In the genomic region with DNA sequence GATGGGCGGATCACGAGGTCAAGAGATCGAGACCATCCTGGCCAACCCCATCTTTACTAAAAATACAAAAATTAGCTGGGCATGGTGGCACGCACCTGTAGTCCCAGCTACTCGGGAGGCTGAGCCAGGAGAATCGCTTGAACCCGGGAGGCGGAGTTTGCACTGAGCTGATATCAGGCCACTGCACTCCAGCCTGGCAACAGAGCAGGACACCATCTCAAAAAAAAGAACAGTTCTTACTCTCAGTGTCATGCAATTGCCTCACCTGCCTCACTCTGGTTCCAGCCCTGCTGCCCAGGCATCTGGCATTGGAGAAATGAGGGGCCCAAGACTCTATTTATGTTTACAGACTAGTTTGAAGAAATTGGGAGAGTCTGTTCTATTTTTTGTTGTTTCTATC, we compare ENCODE assay signal across 1 cellular context. TPM values are rescaled to one million over a fixed set of nuclear protein-coding genes. Genes with fewer than 3 reads are reported as not detected.
"Had no signal": no experiment of that assay in that cellular context is flagged by ENCODE, and none has a peak within 500 bp of the region (broad histone marks: within the 10 kb centered on the region; RNA-seq: fewer than 3 reads in every experiment).

No MANE protein-coding gene starts in this region.

RNA-seq across cellular contexts. Expression of gene RNF157, which starts 4.4 kb away (rescaled TPM):
- total RNA-seq: mammary epithelial cell had no signal
